9 cellular contexts compared by ENCODE assay signal in genomic region chr3:133540896-133541674, GRCh38. TPM values are rescaled to one million over a fixed set of nuclear protein-coding genes. Genes with fewer than 3 reads are reported as not detected.
DNase-seq lines count a peak whose midpoint lies in the region; ATAC-seq and TF ChIP-seq lines count a peak whose summit lies in the region.
"Had no signal": no experiment of that assay in that cellular context is flagged by ENCODE, and none has a peak within 500 bp of the region (broad histone marks: within the 10 kb centered on the region; RNA-seq: fewer than 3 reads in every experiment).

No MANE protein-coding gene starts in this region.

- H3K4me3 ChIP-seq in gastroesophageal sphincter (no peak overlapping the region), suprapubic skin (no peak overlapping the region)

- TF ChIP-seq POLR2A in gastroesophageal sphincter (IDR thresholded peaks at IDR 0.05) = no peak
- no peak for TF ChIP-seq POLR2A in suprapubic skin (IDR thresholded peaks at IDR 0.05)

- in situ Hi-C loops in GM13976 (cut with MboI; ENCODE audit: low sequenced_read_pairs, unreplicated experiment) = no loop called here

- DNase-seq in GM13976 (ENCODE audit: low spot score) (peak; percentile 62), RPMI8226 (peak; percentile 59), left colon (peak; percentile 40 to 71), suprapubic skin (ENCODE audit: low spot score in 2 of 2) (no peak), activated gamma-delta T cell treated with Interleukin-2 at 50 U/mL for 16 hours (no peak)
- no peak for DNase-seq in activated CD4-positive, alpha-beta T cell treated with anti-CD3 and anti-CD28 coated beads, Interleukin-2, amount 50 U/mL, for 1 hour
- DNase-seq: T-cell had no signal

- TF ChIP-seq CTCF in GM13976 (IDR thresholded peaks at IDR 0.05; ENCODE audit: borderline replicate concordance, control extremely low read depth, extremely low read depth, insufficient read depth, missing control alignments) = no peak
- no peak for TF ChIP-seq CTCF in gastroesophageal sphincter (IDR thresholded peaks at IDR 0.05)
- no peak for TF ChIP-seq CTCF in suprapubic skin (IDR thresholded peaks at IDR 0.05)

- H3K9me3 ChIP-seq in gastroesophageal sphincter (no peaks in the 10 kb centered on the region), suprapubic skin (no peaks in the 10 kb centered on the region)

- TF ChIP-seq EP300 in gastroesophageal sphincter (IDR thresholded peaks at IDR 0.05) (no peak), suprapubic skin (IDR thresholded peaks at IDR 0.05) (no peak)

- intact Hi-C loops in left colon (cut with DNase I, micrococcal nuclease) = no loop called here

- 67 to 80% methylated on average over 1 to 2 of the region's 2 CpGs for WGBS in gastroesophageal sphincter (ENCODE audit: low coverage in 1 of 2), 2 donors
- WGBS in suprapubic skin = 55% methylated on average over 2 of the region's 2 CpGs

- H3K27me3 ChIP-seq in gastroesophageal sphincter (no peaks in the 10 kb centered on the region), suprapubic skin (no peaks in the 10 kb centered on the region)

- H3K36me3 ChIP-seq in gastroesophageal sphincter (no peaks in the 10 kb centered on the region), suprapubic skin (no peaks in the 10 kb centered on the region)

- H3K27ac ChIP-seq in gastroesophageal sphincter (no peak overlapping the region), suprapubic skin (no peak overlapping the region)

- ATAC-seq in HG02885 (IDR thresholded peaks at IDR 0.05; ENCODE audit: poor library complexity, unreplicated experiment) (peak; percentile 76), left colon (peak; percentile 93), gastroesophageal sphincter (no peak)

- H3K4me1 ChIP-seq in gastroesophageal sphincter = peaks cover 1 to 9% (median 6%) of the 10 kb centered on the region in 3 donors
- peaks cover 8% of the 10 kb centered on the region for H3K4me1 ChIP-seq in suprapubic skin

RNA-seq across cellular contexts. Expression of gene CDV3, which starts 32.4 kb away (rescaled TPM):
- total RNA-seq in left colon = 100 to 1,000 TPM; 137 to 143 TPM
- total RNA-seq in gastroesophageal sphincter = 100 to 1,000 TPM; 152 to 293 (median 221) TPM
- 100 to 1,000 TPM in 2 of 4 donors, 10 to 100 TPM in 2; 75.9 to 122 (median 98.7) TPM for total RNA-seq in suprapubic skin

Comparison
In these comparisons a context has a peak if more than half of its experiments do, and no peak if none do; other contexts are left out.
1. DNase-seq: peak in GM13976 (single experiment), RPMI8226 (single experiment) and left colon (2 of 2); none in suprapubic skin (0 of 2), activated CD4-positive, alpha-beta T cell treated with anti-CD3 and anti-CD28 coated beads, Interleukin-2, amount 50 U/mL, for 1 hour (single experiment) and activated gamma-delta T cell treated with Interleukin-2 at 50 U/mL for 16 hours (single experiment).